In the genomic region with DNA sequence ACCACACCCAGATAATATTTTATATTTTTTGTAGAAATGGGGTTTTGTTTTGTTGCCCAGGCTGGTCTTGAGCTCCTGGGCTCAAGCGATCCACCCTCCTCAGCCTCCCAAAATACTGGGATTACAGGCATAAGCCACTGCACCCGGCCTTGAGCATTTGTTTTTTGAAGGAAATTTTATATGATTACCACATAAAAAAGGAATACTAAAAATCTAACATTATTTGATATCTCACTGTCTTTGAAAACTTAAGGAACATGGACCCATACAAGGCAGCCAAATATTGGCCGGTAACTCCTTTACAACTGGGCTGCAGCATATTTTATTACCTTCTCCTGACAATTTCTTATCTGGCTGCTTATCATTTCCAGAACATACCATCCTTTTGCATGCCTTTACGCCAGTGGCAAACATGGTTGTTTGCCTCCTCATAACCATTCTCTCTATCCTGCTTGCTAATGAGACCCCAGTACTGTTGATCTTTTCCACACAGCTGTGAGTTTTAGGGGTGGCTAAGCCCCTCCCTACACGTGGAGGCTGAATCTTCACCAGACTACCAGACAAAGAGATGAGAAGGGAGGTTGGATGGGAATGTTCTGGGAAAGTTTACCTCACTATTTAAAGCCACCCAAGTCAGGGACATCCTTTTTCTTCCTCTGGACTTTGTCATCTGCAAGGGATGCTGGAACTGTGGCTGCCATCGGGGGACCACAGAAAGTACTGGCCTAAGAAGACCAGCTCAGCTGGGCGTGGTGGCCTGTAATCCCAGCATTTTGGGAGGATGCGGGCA, we compare ENCODE assay signal across 16 cellular contexts.
A peak's percentile ranks its signal among the peaks of the same experiment; 100 is the strongest.
DNase-seq lines count a peak whose midpoint lies in the region; ATAC-seq and TF ChIP-seq lines count a peak whose summit lies in the region.
"Had no signal": no experiment of that assay in that cellular context is flagged by ENCODE, and none has a peak within 500 bp of the region (broad histone marks: within the 10 kb centered on the region; RNA-seq: fewer than 3 reads in every experiment).

No MANE protein-coding gene starts in this region.

- H3K4me3 Mint-ChIP-seq in activated T-helper 17 cell treated with anti-CD3 and anti-CD28 coated beads, Interleukin-2, amount 50 U/mL, for 72 hours, result peak overlapping the region; percentile 23
- H3K4me3 Mint-ChIP-seq in type B pancreatic cell, result peak overlapping the region; percentile 40

- no peaks in the 10 kb centered on the region for H3K27me3 Mint-ChIP-seq in activated T-helper 17 cell treated with anti-CD3 and anti-CD28 coated beads, Interleukin-2, amount 50 U/mL, for 72 hours
- no peaks in the 10 kb centered on the region for H3K27me3 Mint-ChIP-seq in type B pancreatic cell

- no peaks in the 10 kb centered on the region for H3K36me3 Mint-ChIP-seq in activated T-helper 17 cell treated with anti-CD3 and anti-CD28 coated beads, Interleukin-2, amount 50 U/mL, for 72 hours (ENCODE audit: low read depth)
- H3K36me3 Mint-ChIP-seq in type B pancreatic cell, result no peaks in the 10 kb centered on the region

- intact Hi-C loops in cardiac septum (cut with DNase I), result no loop called here
- intact Hi-C loops in Right ventricle myocardium inferior (cut with DNase I), result no loop called here
- intact Hi-C loops in left colon (cut with DNase I, micrococcal nuclease), result no loop called here

- peaks cover 4% of the 10 kb centered on the region for H3K4me1 Mint-ChIP-seq in activated T-helper 17 cell treated with anti-CD3 and anti-CD28 coated beads, Interleukin-2, amount 50 U/mL, for 72 hours
- peaks cover 21% of the 10 kb centered on the region for H3K4me1 Mint-ChIP-seq in type B pancreatic cell (ENCODE audit: unreplicated experiment)

- ATAC-seq in Right ventricle myocardium inferior (no peak), left colon (no peak), HG02623 (IDR thresholded peaks at IDR 0.05; ENCODE audit: unreplicated experiment) (no peak)
- no peak for ATAC-seq in activated T-helper 17 cell treated with anti-CD3 and anti-CD28 coated beads, Interleukin-2, amount 50 U/mL, for 72 hours (replicated peaks)
- ATAC-seq: heart left ventricle, left lung had no signal

- peak; percentile 73 for DNase-seq in cardiac septum (ENCODE audit: low spot score)
- DNase-seq in Right ventricle myocardium inferior (ENCODE audit: missing footprints), result no peak
- DNase-seq in left colon, result peak; percentile 6 to 19
- no peak for DNase-seq in type B pancreatic cell (ENCODE audit: extremely low spot score, unreplicated experiment)
- no peak for DNase-seq in DMS 273 (lab: John Stamatoyannopoulos, UW; ENCODE audit: unreplicated experiment)
- DNase-seq in middle frontal gyrus (ENCODE audit: extremely low spot score, low spot score), result no peak
- DNase-seq: brain microvascular endothelial cell; EL; heart left ventricle; left lung; NCI-H1092; NCI-H345; Peyer's patch; stimulated activated CD4-positive, alpha-beta T cell treated with anti-CD3 and anti-CD28 coated beads, Interleukin-2, amount 100 ng/mL, for 24 hours had no signal

- H3K9me3 Mint-ChIP-seq in activated T-helper 17 cell treated with anti-CD3 and anti-CD28 coated beads, Interleukin-2, amount 50 U/mL, for 72 hours, result no peaks in the 10 kb centered on the region
- H3K9me3 Mint-ChIP-seq in type B pancreatic cell, result no peaks in the 10 kb centered on the region

- TF ChIP-seq CTCF in type B pancreatic cell (conservative IDR thresholded peaks at IDR 0.05), result no peak

- H3K27ac Mint-ChIP-seq in activated T-helper 17 cell treated with anti-CD3 and anti-CD28 coated beads, Interleukin-2, amount 50 U/mL, for 72 hours, result no peak overlapping the region
- peak overlapping the region; percentile 62 for H3K27ac Mint-ChIP-seq in type B pancreatic cell

Comparison
In these comparisons a context has a peak if more than half of its experiments do, and no peak if none do; other contexts are left out.
1. DNase-seq: peak in cardiac septum (single experiment) and left colon (2 of 2); none in Right ventricle myocardium inferior (single experiment), type B pancreatic cell (single experiment), DMS 273 (single experiment) and middle frontal gyrus (single experiment).